8 cellular contexts compared by ENCODE assay signal in genomic region chr17:28710948-28711722, GRCh38. TPM values are rescaled to one million over a fixed set of nuclear protein-coding genes. Genes with fewer than 3 reads are reported as not detected.
A peak's percentile ranks its signal among the peaks of the same experiment; 100 is the strongest.
DNase-seq lines count a peak whose midpoint lies in the region; ATAC-seq and TF ChIP-seq lines count a peak whose summit lies in the region.

No MANE protein-coding gene starts in this region.

- H3K4me1 ChIP-seq in endocrine pancreas (ENCODE audit: control insufficient read depth, insufficient read depth, low read length) = no peaks in the 10 kb centered on the region

- no peaks in the 10 kb centered on the region for H3K36me3 Mint-ChIP-seq in CD4-positive, alpha-beta T cell (ENCODE audit: low read depth)
- H3K36me3 Mint-ChIP-seq in activated CD8-positive, alpha-beta memory T cell treated with anti-CD3 and anti-CD28 coated beads, Interleukin-2, amount 10 ng/mL, durations not matched to agents 7 days and 5 days = peaks cover 3% of the 10 kb centered on the region

- no peak for TF ChIP-seq CTCF in CD4-positive, alpha-beta T cell (IDR thresholded peaks at IDR 0.05)

- H3K27ac ChIP-seq in CD4-positive, alpha-beta T cell (ENCODE audit: low read depth, low read length) = peak overlapping the region; percentile 73

- H3K4me1 Mint-ChIP-seq in CD4-positive, alpha-beta T cell (ENCODE audit: low read depth) = peaks cover 20% of the 10 kb centered on the region
- peaks cover 17% of the 10 kb centered on the region for H3K4me1 Mint-ChIP-seq in activated CD8-positive, alpha-beta memory T cell treated with anti-CD3 and anti-CD28 coated beads, Interleukin-2, amount 10 ng/mL, durations not matched to agents 7 days and 5 days

- CTCF ChIA-PET in CD4-positive, alpha-beta T cell (lab: Charles Lee) = interaction anchor here (0.6 to 3.6 kb wide), 8 partner anchors 9 to 243 kb away, joined by 3 to 24 read pairs (median 7); partner anchors contain the start of genes NEK8, RPL23A, SDF2 and SUPT6H
- CTCF ChIA-PET in activated CD8-positive, alpha-beta memory T cell treated with anti-CD3 and anti-CD28 coated beads, Interleukin-2, amount 10 ng/mL, durations not matched to agents 7 days and 5 days (lab: Charles Lee) = interaction anchor here (0.7 to 5.3 kb wide), 16 partner anchors 9 to 215 kb away, joined by 3 to 52 read pairs (median 6); partner anchors contain the start of genes BLTP2, NEK8, RPL23A and SDF2

- peaks cover 6% of the 10 kb centered on the region for H3K27me3 ChIP-seq in CD4-positive, alpha-beta T cell (ENCODE audit: control insufficient read depth, insufficient read depth, low read length)
- no peaks in the 10 kb centered on the region for H3K27me3 ChIP-seq in endocrine pancreas (ENCODE audit: control insufficient read depth, insufficient read depth, low read length)

- intact Hi-C loops in CD4-positive, alpha-beta T cell (cut with DNase I, micrococcal nuclease) = loop anchor here (5.0 to 10.0 kb wide), 3 partner anchors 49 to 356 kb away; partner anchors contain the start of genes BLTP2 (in 2 of the 2), POLDIP2 (in 1 of the 2), SDF2 (in 1 of the 2) and SUPT6H (in 1 of the 2)

- peak overlapping the region; percentile 39 for H3K9ac ChIP-seq in endocrine pancreas (ENCODE audit: control insufficient read depth, insufficient read depth, low read length)

- DNase-seq in CD4-positive, alpha-beta T cell = peak; percentile 78 to 93 (median 85)
- peak; percentile 67 for DNase-seq in HS-5 (ENCODE audit: low read depth)
- DNase-seq in NOMO-1 treated with DMSO at 0.1 percent for 48 hours (lab: John Stamatoyannopoulos, UW; ENCODE audit: unreplicated experiment) = peak; percentile 85
- peak; percentile 92 for DNase-seq in activated CD8-positive, alpha-beta memory T cell treated with anti-CD3 and anti-CD28 coated beads, Interleukin-2, amount 10 ng/mL, durations not matched to agents 7 days and 5 days
- peak; percentile 96 for DNase-seq in mesenteric fat pad (ENCODE audit: low spot score)
- DNase-seq in stimulated activated CD8-positive, alpha-beta memory T cell treated with anti-CD3 and anti-CD28 coated beads, Interleukin-15, amount 100 ng/mL, for 1 hour (ENCODE audit: low read depth) = peak; percentile 83

- peaks cover 18% of the 10 kb centered on the region for H3K27me3 Mint-ChIP-seq in CD4-positive, alpha-beta T cell
- peaks cover 19% of the 10 kb centered on the region for H3K27me3 Mint-ChIP-seq in activated CD8-positive, alpha-beta memory T cell treated with anti-CD3 and anti-CD28 coated beads, Interleukin-2, amount 10 ng/mL, durations not matched to agents 7 days and 5 days

- H3K9me3 Mint-ChIP-seq in CD4-positive, alpha-beta T cell = no peaks in the 10 kb centered on the region
- H3K9me3 Mint-ChIP-seq in activated CD8-positive, alpha-beta memory T cell treated with anti-CD3 and anti-CD28 coated beads, Interleukin-2, amount 10 ng/mL, durations not matched to agents 7 days and 5 days (ENCODE audit: low read depth) = no peaks in the 10 kb centered on the region

- POLR2A ChIA-PET in CD4-positive, alpha-beta T cell (lab: Charles Lee) = interaction anchor here (0.7 to 4.6 kb wide), 20 partner anchors 9 to 583 kb away, joined by 3 to 110 read pairs (median 5); partner anchors contain the start of genes BLTP2, FLOT2, IFT20 and NEK8

- H3K9me3 ChIP-seq in CD4-positive, alpha-beta T cell (ENCODE audit: control insufficient read depth, low read length) = no peaks in the 10 kb centered on the region
- H3K9me3 ChIP-seq in endocrine pancreas (ENCODE audit: control insufficient read depth, low read length) = no peaks in the 10 kb centered on the region

- H3K36me3 ChIP-seq in endocrine pancreas (ENCODE audit: control insufficient read depth, insufficient read depth, low read length) = no peaks in the 10 kb centered on the region

- peak overlapping the region; percentile 51 for H3K4me3 ChIP-seq in endocrine pancreas (ENCODE audit: control insufficient read depth, insufficient read depth, low read length)

- peak; percentile 92 for ATAC-seq in CD4-positive, alpha-beta T cell (ENCODE audit: poor library complexity)
- ATAC-seq in GM19438 (IDR thresholded peaks at IDR 0.05; ENCODE audit: low read depth, unreplicated experiment) = peak; percentile 82
- peak; percentile 93 for ATAC-seq in activated CD8-positive, alpha-beta memory T cell treated with anti-CD3 and anti-CD28 coated beads, Interleukin-2, amount 10 ng/mL, durations not matched to agents 7 days and 5 days

- peak overlapping the region; percentile 87 for H3K27ac Mint-ChIP-seq in CD4-positive, alpha-beta T cell
- peak overlapping the region; percentile 93 for H3K27ac Mint-ChIP-seq in activated CD8-positive, alpha-beta memory T cell treated with anti-CD3 and anti-CD28 coated beads, Interleukin-2, amount 10 ng/mL, durations not matched to agents 7 days and 5 days

- H3K4me3 Mint-ChIP-seq in CD4-positive, alpha-beta T cell = peak overlapping the region; percentile 94
- H3K4me3 Mint-ChIP-seq in activated CD8-positive, alpha-beta memory T cell treated with anti-CD3 and anti-CD28 coated beads, Interleukin-2, amount 10 ng/mL, durations not matched to agents 7 days and 5 days = peak overlapping the region; percentile 81

RNA-seq across cellular contexts. Expression of gene PROCA1, which starts 0.6 kb away (rescaled TPM):
- total RNA-seq in CD4-positive, alpha-beta T cell = 1 to 10 TPM; 3.5 to 4.1 TPM
- 1 to 10 TPM; 6.1 to 9.0 TPM for total RNA-seq in activated CD8-positive, alpha-beta memory T cell treated with anti-CD3 and anti-CD28 coated beads, Interleukin-2, amount 10 ng/mL, durations not matched to agents 7 days and 5 days
- 1.3 TPM for total RNA-seq in mesenteric fat pad

RNA-seq across cellular contexts. Expression of gene RAB34, which starts 6.5 kb away (rescaled TPM):
- 10 to 100 TPM; 20.7 to 21.3 TPM for total RNA-seq in CD4-positive, alpha-beta T cell
- 1 to 10 TPM; 5.6 to 8.3 TPM for total RNA-seq in activated CD8-positive, alpha-beta memory T cell treated with anti-CD3 and anti-CD28 coated beads, Interleukin-2, amount 10 ng/mL, durations not matched to agents 7 days and 5 days
- 43.3 TPM for total RNA-seq in mesenteric fat pad

RNA-seq across cellular contexts. Expression of gene RPL23A, which starts 8.7 kb away (rescaled TPM):
- total RNA-seq in CD4-positive, alpha-beta T cell = 1,000 to 10,000 TPM; 3,393 to 3,457 TPM
- total RNA-seq in activated CD8-positive, alpha-beta memory T cell treated with anti-CD3 and anti-CD28 coated beads, Interleukin-2, amount 10 ng/mL, durations not matched to agents 7 days and 5 days = 1,000 to 10,000 TPM; 1,823 to 1,960 TPM
- total RNA-seq in mesenteric fat pad = 1,078 TPM

RNA-seq across cellular contexts. Expression of gene TLCD1, which starts 14.9 kb away (rescaled TPM):
- under 1 TPM; 0.39 to 0.60 TPM for total RNA-seq in CD4-positive, alpha-beta T cell
- total RNA-seq in activated CD8-positive, alpha-beta memory T cell treated with anti-CD3 and anti-CD28 coated beads, Interleukin-2, amount 10 ng/mL, durations not matched to agents 7 days and 5 days = 1 to 10 TPM; 3.2 to 5.6 TPM
- 3.4 TPM for total RNA-seq in mesenteric fat pad

RNA-seq across cellular contexts. Expression of gene NEK8, which starts 17.5 kb away (rescaled TPM):
- 1 to 10 TPM; 4.7 to 5.2 TPM for total RNA-seq in CD4-positive, alpha-beta T cell
- 1 to 10 TPM; 3.6 to 5.1 TPM for total RNA-seq in activated CD8-positive, alpha-beta memory T cell treated with anti-CD3 and anti-CD28 coated beads, Interleukin-2, amount 10 ng/mL, durations not matched to agents 7 days and 5 days
- 2.3 TPM for total RNA-seq in mesenteric fat pad

Comparison
In these comparisons a context has a peak if more than half of its experiments do, and no peak if none do; other contexts are left out.
1. Peak in every context shown above with its lines: DNase-seq, ATAC-seq, H3K4me3 ChIP-seq and H3K27ac ChIP-seq.